12 cellular contexts compared by ENCODE assay signal in the genomic region with DNA sequence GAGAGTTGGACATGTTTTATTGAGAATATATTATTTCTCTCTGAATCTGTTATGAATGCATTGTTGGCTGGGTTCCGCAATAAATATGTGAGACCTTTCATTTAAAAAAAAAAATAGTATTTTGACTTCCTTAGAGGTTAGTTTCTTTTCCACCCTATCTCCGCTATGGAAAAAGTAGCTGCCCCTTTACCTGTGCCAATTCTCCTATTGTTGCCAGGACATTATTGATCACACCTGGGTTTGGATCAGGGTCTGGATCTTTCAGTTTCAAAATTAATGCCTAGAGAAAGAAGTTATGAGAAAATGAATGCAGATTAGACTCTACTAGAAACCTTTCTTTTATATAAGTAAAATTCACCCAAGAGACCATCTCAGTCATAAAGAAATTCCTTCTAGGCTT. TPM values are rescaled to one million over a fixed set of nuclear protein-coding genes. Genes with fewer than 3 reads are reported as not detected.
"Had no signal": no experiment of that assay in that cellular context is flagged by ENCODE, and none has a peak within 500 bp of the region (broad histone marks: within the 10 kb centered on the region; RNA-seq: fewer than 3 reads in every experiment).

No MANE protein-coding gene starts in this region.

- H3K4me1 ChIP-seq: HAP-1 had no signal

- H3K9me3 ChIP-seq: HAP-1 had no signal

- FAIRE-seq: H1, H54 had no signal

- DNase-seq: GM23248, GOT3, H7, H9, HCEC 1CT, HFFc6 had no signal

- H3K4me2 ChIP-seq: GM23338 had no signal

- ATAC-seq: GM23338, HCT116 had no signal

- H2AFZ ChIP-seq: GM23248, GM23338 had no signal

- H3K4me3 Mint-ChIP-seq: GM23338, H9, HFFc6 had no signal

- H3K9me3 Mint-ChIP-seq: GM23338, H9, HFFc6 had no signal

- H3K4me1 Mint-ChIP-seq: GM23338, H9 had no signal

- H3K4me3 ChIP-seq: GM23248, GM23338, HAP-1 had no signal

- H3K9ac ChIP-seq: GM23248 had no signal

- H3K27ac ChIP-seq: GM23248 had no signal

- H3K27ac Mint-ChIP-seq: GM23338, H9, HFFc6 had no signal

RNA-seq across cellular contexts. Expression of gene ANGPTL7, which starts 44.1 kb away (rescaled TPM):
- total RNA-seq: GM23248, GM23338, H1, H4, H7, H9, HFFc6 had no signal
- polyA plus RNA-seq: GM23248, H1 had no signal
